In the genomic region with DNA sequence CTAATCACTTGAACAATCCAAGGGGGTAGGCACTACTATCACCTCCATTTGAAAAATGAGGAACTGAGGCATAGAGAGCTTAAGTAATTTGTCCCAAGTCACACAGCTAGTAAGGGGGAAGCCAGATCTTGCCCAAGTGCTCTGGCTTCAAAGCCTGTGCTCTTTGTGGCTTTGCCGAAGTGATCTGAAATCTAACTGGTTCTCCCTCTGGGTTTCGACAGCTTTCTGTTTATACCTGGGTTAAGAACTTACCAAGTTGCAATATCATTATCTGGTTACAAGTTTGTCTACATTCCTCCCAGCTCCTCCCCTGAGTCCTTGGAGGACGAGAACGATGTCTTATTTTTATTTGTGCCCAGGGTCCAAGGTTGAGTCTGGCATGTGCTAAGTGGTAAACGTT, we compare ENCODE assay signal across 28 cellular contexts.
"Had no signal": no experiment of that assay in that cellular context is flagged by ENCODE, and none has a peak within 500 bp of the region (broad histone marks: within the 10 kb centered on the region; RNA-seq: fewer than 3 reads in every experiment).

No MANE protein-coding gene starts in this region.

- H3K4me3 ChIP-seq: ascending aorta, coronary artery, dorsolateral prefrontal cortex, heart left ventricle had no signal

- H3K4me1 ChIP-seq: ascending aorta, heart left ventricle had no signal

- ATAC-seq: activated CD4-positive, alpha-beta T cell treated with anti-CD3 and anti-CD28 coated beads for 36 hours; activated naive CD4-positive, alpha-beta T cell treated with anti-CD3 and anti-CD28 coated beads, Interleukin-2, amount 50 U/mL, for 72 hours; activated T-cell treated with anti-CD3 and anti-CD28 coated beads, Interleukin-2, amount 50 U/mL, for 72 hours; esophagus mucosa; heart left ventricle had no signal

- FAIRE-seq: frontal cortex had no signal

- H3K27me3 Mint-ChIP-seq: activated CD4-positive, alpha-beta memory T cell treated with anti-CD3 and anti-CD28 coated beads, Interleukin-2, amount 10 ng/mL, durations not matched to agents 7 days and 5 days; activated CD4-positive, alpha-beta T cell treated with anti-CD3 and anti-CD28 coated beads for 36 hours; central memory CD8-positive, alpha-beta T cell; dendritic cell treated with granulocyte-macrophage colony-stimulating factor and Interleukin-4, amounts not matched to agents 40 ng/mL and 50 ng/mL, for 4 days had no signal

- H3K4me3 Mint-ChIP-seq: activated CD4-positive, alpha-beta memory T cell treated with anti-CD3 and anti-CD28 coated beads, Interleukin-2, amount 10 ng/mL, durations not matched to agents 7 days and 5 days; activated CD4-positive, alpha-beta T cell treated with anti-CD3 and anti-CD28 coated beads for 36 hours; activated CD4-positive, alpha-beta T cell treated with anti-CD3 and anti-CD28 coated beads, Interleukin-2, amount 10 ng/mL, durations not matched to agents 7 days and 5 days; activated naive CD4-positive, alpha-beta T cell treated with anti-CD3 and anti-CD28 coated beads, Interleukin-2, amount 10 ng/mL, durations not matched to agents 7 days and 5 days; activated naive CD8-positive, alpha-beta T cell treated with anti-CD3 and anti-CD28 coated beads, Interleukin-2, amount 10 ng/mL, durations not matched to agents 7 days and 5 days; activated T-cell treated with anti-CD3 and anti-CD28 coated beads, Interleukin-2, amount 50 U/mL, for 24 hours; activated T-cell treated with anti-CD3 and anti-CD28 coated beads, Interleukin-2, amount 50 U/mL, for 72 hours; central memory CD8-positive, alpha-beta T cell; dendritic cell treated with granulocyte-macrophage colony-stimulating factor and Interleukin-4, amounts not matched to agents 40 ng/mL and 50 ng/mL, for 4 days; endodermal cell had no signal

- DNase-seq: activated CD4-positive, alpha-beta memory T cell treated with anti-CD3 and anti-CD28 coated beads, Interleukin-2, amount 10 ng/mL, durations not matched to agents 7 days and 5 days; activated CD4-positive, alpha-beta T cell treated with anti-CD3 and anti-CD28 coated beads for 36 hours; activated CD4-positive, alpha-beta T cell treated with anti-CD3 and anti-CD28 coated beads, Interleukin-2, amount 10 ng/mL, durations not matched to agents 7 days and 5 days; activated CD4-positive, alpha-beta T cell treated with anti-CD3 and anti-CD28 coated beads, Interleukin-2, amount 50 U/mL, for 4 hours; activated CD4-positive, CD25-positive, alpha-beta regulatory T cell; activated CD4-positive, CD25-positive, alpha-beta regulatory T cell treated with anti-CD3 and anti-CD28 coated beads, Interleukin-2, amount 50 U/mL, for 72 hours; activated CD8-positive, alpha-beta memory T cell treated with anti-CD3 and anti-CD28 coated beads, Interleukin-2, amount 50 U/mL, for 48 hours; activated gamma-delta T cell; activated naive CD4-positive, alpha-beta T cell; activated naive CD4-positive, alpha-beta T cell treated with anti-CD3 and anti-CD28 coated beads, Interleukin-2, amount 10 ng/mL, durations not matched to agents 7 days and 5 days; activated naive CD8-positive, alpha-beta T cell treated with anti-CD3 and anti-CD28 coated beads, Interleukin-2, amount 10 ng/mL, durations not matched to agents 7 days and 5 days; activated T-cell treated with anti-CD3 and anti-CD28 coated beads for 4 hours; activated T-cell treated with anti-CD3 and anti-CD28 coated beads, Interleukin-2, amount 50 U/mL, for 24 hours; activated T-cell treated with anti-CD3 and anti-CD28 coated beads, Interleukin-2, amount 50 U/mL, for 72 hours; brain microvascular endothelial cell; dorsolateral prefrontal cortex; effector memory CD4-positive, alpha-beta T cell; endodermal cell; foreskin fibroblast; heart left ventricle; T-helper 2 cell had no signal

- H3K27me3 ChIP-seq: ascending aorta, brain microvascular endothelial cell had no signal

- H3K36me3 ChIP-seq: ascending aorta, brain microvascular endothelial cell, heart left ventricle had no signal

- H3K9me3 ChIP-seq: ascending aorta had no signal

- H3K27ac ChIP-seq: ascending aorta, brain microvascular endothelial cell, coronary artery, dorsolateral prefrontal cortex, heart left ventricle had no signal

- H3K27ac Mint-ChIP-seq: activated CD4-positive, alpha-beta memory T cell treated with anti-CD3 and anti-CD28 coated beads, Interleukin-2, amount 10 ng/mL, durations not matched to agents 7 days and 5 days; activated CD4-positive, alpha-beta T cell treated with anti-CD3 and anti-CD28 coated beads for 36 hours; activated naive CD4-positive, alpha-beta T cell treated with anti-CD3 and anti-CD28 coated beads, Interleukin-2, amount 10 ng/mL, durations not matched to agents 7 days and 5 days; activated naive CD4-positive, alpha-beta T cell treated with anti-CD3 and anti-CD28 coated beads, Interleukin-2, amount 50 U/mL, for 72 hours; activated naive CD8-positive, alpha-beta T cell treated with anti-CD3 and anti-CD28 coated beads, Interleukin-2, amount 10 ng/mL, durations not matched to agents 7 days and 5 days; activated T-cell treated with anti-CD3 and anti-CD28 coated beads, Interleukin-2, amount 50 U/mL, for 24 hours; activated T-cell treated with anti-CD3 and anti-CD28 coated beads, Interleukin-2, amount 50 U/mL, for 72 hours; dendritic cell treated with granulocyte-macrophage colony-stimulating factor and Interleukin-4, amounts not matched to agents 40 ng/mL and 50 ng/mL, for 4 days; endodermal cell had no signal

- H3K4me1 Mint-ChIP-seq: activated CD4-positive, alpha-beta memory T cell treated with anti-CD3 and anti-CD28 coated beads, Interleukin-2, amount 10 ng/mL, durations not matched to agents 7 days and 5 days; central memory CD8-positive, alpha-beta T cell had no signal

- H3K36me3 Mint-ChIP-seq: activated naive CD4-positive, alpha-beta T cell treated with anti-CD3 and anti-CD28 coated beads, Interleukin-2, amount 10 ng/mL, durations not matched to agents 7 days and 5 days; activated naive CD4-positive, alpha-beta T cell treated with anti-CD3 and anti-CD28 coated beads, Interleukin-2, amount 50 U/mL, for 72 hours; activated naive CD8-positive, alpha-beta T cell treated with anti-CD3 and anti-CD28 coated beads, Interleukin-2, amount 10 ng/mL, durations not matched to agents 7 days and 5 days had no signal

- H3K9me3 Mint-ChIP-seq: activated CD4-positive, alpha-beta memory T cell treated with anti-CD3 and anti-CD28 coated beads, Interleukin-2, amount 10 ng/mL, durations not matched to agents 7 days and 5 days; activated CD4-positive, alpha-beta T cell treated with anti-CD3 and anti-CD28 coated beads, Interleukin-2, amount 10 ng/mL, durations not matched to agents 7 days and 5 days; activated T-cell treated with anti-CD3 and anti-CD28 coated beads, Interleukin-2, amount 50 U/mL, for 24 hours; activated T-cell treated with anti-CD3 and anti-CD28 coated beads, Interleukin-2, amount 50 U/mL, for 72 hours; central memory CD8-positive, alpha-beta T cell; dendritic cell treated with granulocyte-macrophage colony-stimulating factor and Interleukin-4, amounts not matched to agents 40 ng/mL and 50 ng/mL, for 4 days had no signal
